ENCODE assay signal across 14 cellular contexts in genomic region chr17:38421871-38422819, GRCh38. TPM values are rescaled to one million over a fixed set of nuclear protein-coding genes. Genes with fewer than 3 reads are reported as not detected.
A peak's percentile ranks its signal among the peaks of the same experiment; 100 is the strongest.
DNase-seq lines count a peak whose midpoint lies in the region; ATAC-seq and TF ChIP-seq lines count a peak whose summit lies in the region.
"Had no signal": no experiment of that assay in that cellular context is flagged by ENCODE, and none has a peak within 500 bp of the region (broad histone marks: within the 10 kb centered on the region; RNA-seq: fewer than 3 reads in every experiment).

No MANE protein-coding gene starts in this region.

- H3K4me1 ChIP-seq in DOHH2 (ENCODE audit: control insufficient read depth, low read length) (peaks cover 25% of the 10 kb centered on the region), MM.1S (ENCODE audit: low read length) (peaks cover 16% of the 10 kb centered on the region), esophagus squamous epithelium (peaks cover 14 to 82% (median 37%) of the 10 kb centered on the region in 3 donors), osteoblast (ENCODE audit: insufficient read depth, low read length) (peaks cover 19% of the 10 kb centered on the region)

- no peak overlapping the region for H3K9ac ChIP-seq in MM.1S (ENCODE audit: low read length)

- TF ChIP-seq POLR2A in esophagus squamous epithelium (IDR thresholded peaks at IDR 0.05), result no peak

- H3K79me2 ChIP-seq in DOHH2 (ENCODE audit: control insufficient read depth, low read length) (no peaks in the 10 kb centered on the region), MM.1S (ENCODE audit: low read length) (peaks cover 3% of the 10 kb centered on the region), osteoblast (ENCODE audit: insufficient read depth, low read length) (peaks cover 7% of the 10 kb centered on the region)

- TF ChIP-seq CTCF in DOHH2 (IDR thresholded peaks at IDR 0.05; ENCODE audit: low read depth, low read length, poor library complexity, severe bottlenecking) (no peak), MM.1S (IDR thresholded peaks at IDR 0.05; ENCODE audit: low read length) (no peak), esophagus squamous epithelium (IDR thresholded peaks at IDR 0.05) (no peak), osteoblast (IDR thresholded peaks at IDR 0.05; ENCODE audit: extremely low read depth, low read depth, low read length) (no peak)

- H3K9me2 ChIP-seq in DOHH2 (replicated peaks; ENCODE audit: control insufficient read depth, low read length), result no peaks in the 10 kb centered on the region
- no peaks in the 10 kb centered on the region for H3K9me2 ChIP-seq in MM.1S (replicated peaks; ENCODE audit: insufficient read depth, low read length)

- WGBS in esophagus squamous epithelium, 2 donors, result 55 to 63% methylated on average over 11 to 14 of the region's 17 CpGs

- intact Hi-C loops in esophagus squamous epithelium (cut with DNase I), result loop anchor here (10.0 kb wide), 1 partner anchor 233 kb away; no protein-coding TSS in a partner anchor

- H3K27ac ChIP-seq in DOHH2 (ENCODE audit: low read depth, low read length) (no peak overlapping the region), MM.1S (ENCODE audit: low read length) (no peak overlapping the region), esophagus squamous epithelium (peak overlapping the region in 3 of 4 donors; percentile 46 to 78 (median 62)), osteoblast (ENCODE audit: low read depth, low read length) (peak overlapping the region; percentile 23)

- H3K4me2 ChIP-seq in DOHH2 (ENCODE audit: low read length), result peak overlapping the region; percentile 73
- H3K4me2 ChIP-seq in MM.1S (ENCODE audit: low read depth, low read length), result 0 out of 2 replicates have a peak overlapping the region, but pooled peaks have one; percentile 30
- peak overlapping the region; percentile 83 for H3K4me2 ChIP-seq in osteoblast (ENCODE audit: insufficient read depth, low read length)

- no peak for ATAC-seq in GM19455 (IDR thresholded peaks at IDR 0.05; ENCODE audit: unreplicated experiment)
- ATAC-seq: stimulated activated naive CD8-positive, alpha-beta T cell treated with anti-CD3 and anti-CD28 coated beads, Interleukin-15, Interleukin-2, amounts not matched to agents 100 U/mL and 50 U/mL, for 24 hours; T-cell had no signal

- H3K36me3 ChIP-seq in DOHH2 (ENCODE audit: control insufficient read depth, low read length), result no peaks in the 10 kb centered on the region
- H3K36me3 ChIP-seq in MM.1S (replicated peaks; ENCODE audit: insufficient read depth, low read length), result no peaks in the 10 kb centered on the region
- no peaks in the 10 kb centered on the region for H3K36me3 ChIP-seq in esophagus squamous epithelium
- H3K36me3 ChIP-seq in osteoblast (ENCODE audit: insufficient read depth, low read length), result no peaks in the 10 kb centered on the region

- H3F3A ChIP-seq in DOHH2 (ENCODE audit: control insufficient read depth, insufficient read depth), result no peaks in the 10 kb centered on the region
- no peaks in the 10 kb centered on the region for H3F3A ChIP-seq in MM.1S (ENCODE audit: insufficient read depth, low read length)

- H3K27me3 ChIP-seq in DOHH2 (ENCODE audit: control insufficient read depth, low read length) (peaks cover 21% of the 10 kb centered on the region), MM.1S (replicated peaks; ENCODE audit: insufficient read depth, low read length) (peaks cover 38% of the 10 kb centered on the region), esophagus squamous epithelium (peaks cover 0 to 57% (median 6%) of the 10 kb centered on the region in 4 donors), osteoblast (ENCODE audit: insufficient read depth, low read length) (peaks cover 24% of the 10 kb centered on the region)

- peak overlapping the region; percentile 50 for H3K4me3 ChIP-seq in DOHH2 (ENCODE audit: low read length)
- H3K4me3 ChIP-seq in MM.1S (ENCODE audit: low read length), result no peak overlapping the region
- H3K4me3 ChIP-seq in esophagus squamous epithelium, result no peak overlapping the region
- peak overlapping the region; percentile 58 for H3K4me3 ChIP-seq in osteoblast (ENCODE audit: insufficient read depth, low read length)

- no peaks in the 10 kb centered on the region for H3K9me3 ChIP-seq in DOHH2 (ENCODE audit: control insufficient read depth, insufficient read depth, low read length)
- H3K9me3 ChIP-seq in MM.1S (replicated peaks; ENCODE audit: insufficient read depth, low read length), result no peaks in the 10 kb centered on the region
- H3K9me3 ChIP-seq in esophagus squamous epithelium, result no peaks in the 10 kb centered on the region
- no peaks in the 10 kb centered on the region for H3K9me3 ChIP-seq in osteoblast (ENCODE audit: low read depth, low read length)

- H4K20me1 ChIP-seq in DOHH2 (ENCODE audit: control insufficient read depth, insufficient read depth, low read depth, low read length) (no peaks in the 10 kb centered on the region), MM.1S (ENCODE audit: insufficient read depth, low read length) (no peaks in the 10 kb centered on the region), osteoblast (ENCODE audit: insufficient read depth, low read length) (no peaks in the 10 kb centered on the region)

- DNase-seq in MM.1S, result no peak
- DNase-seq in esophagus squamous epithelium (lab: John Stamatoyannopoulos, UW), result no peak
- peak; percentile 79 for DNase-seq in osteoblast (ENCODE audit: insufficient read length, low spot score, missing footprints)
- DNase-seq in NK-92 (lab: John Stamatoyannopoulos, UW; ENCODE audit: unreplicated experiment), result no peak
- DNase-seq in 8988T, result no peak
- DNase-seq in DMS114 treated with DMSO at 0.1 percent for 48 hours (lab: John Stamatoyannopoulos, UW; ENCODE audit: unreplicated experiment), result no peak
- DNase-seq: activated naive CD8-positive, alpha-beta T cell treated with anti-CD3 and anti-CD28 coated beads, Interleukin-2, amount 10 ng/mL, durations not matched to agents 7 days and 5 days; activated T-cell treated with anti-CD3 and anti-CD28 coated beads for 4 hours; CD4-positive, alpha-beta T cell; NCI-H1436; stimulated activated naive CD8-positive, alpha-beta T cell treated with anti-CD3 and anti-CD28 coated beads, Interleukin-15, Interleukin-2, amounts not matched to agents 100 U/mL and 50 U/mL, for 24 hours; T-cell had no signal

- H2AFZ ChIP-seq in MM.1S (ENCODE audit: low read length), result no peak overlapping the region
- H2AFZ ChIP-seq in osteoblast (ENCODE audit: low read length), result peak overlapping the region; percentile 81

RNA-seq across cellular contexts. Expression of gene ARHGAP23, which starts 6.1 kb away (rescaled TPM):
- total RNA-seq in esophagus squamous epithelium (100 to 1,000 TPM in 2 of 4 donors, 10 to 100 TPM in 2; 75.3 to 180 (median 102) TPM), osteoblast (47.0 and 49.8 TPM in 2 replicates)

Comparison
In these comparisons a context has a peak if more than half of its experiments do, and no peak if none do; other contexts are left out.
1. H3K27ac ChIP-seq: peak in esophagus squamous epithelium (3 of 4) and osteoblast (single experiment); none in DOHH2 (single experiment) and MM.1S (single experiment).
2. H3K4me2 ChIP-seq: peak in every context shown above with its lines; median percentile 83 in osteoblast; 73 in DOHH2; 30 in MM.1S.
3. H3K4me3 ChIP-seq: peak in DOHH2 (single experiment) and osteoblast (single experiment); none in MM.1S (single experiment) and esophagus squamous epithelium (0 of 4).